ENCODE assay signal across 2 cellular contexts in the genomic region with DNA sequence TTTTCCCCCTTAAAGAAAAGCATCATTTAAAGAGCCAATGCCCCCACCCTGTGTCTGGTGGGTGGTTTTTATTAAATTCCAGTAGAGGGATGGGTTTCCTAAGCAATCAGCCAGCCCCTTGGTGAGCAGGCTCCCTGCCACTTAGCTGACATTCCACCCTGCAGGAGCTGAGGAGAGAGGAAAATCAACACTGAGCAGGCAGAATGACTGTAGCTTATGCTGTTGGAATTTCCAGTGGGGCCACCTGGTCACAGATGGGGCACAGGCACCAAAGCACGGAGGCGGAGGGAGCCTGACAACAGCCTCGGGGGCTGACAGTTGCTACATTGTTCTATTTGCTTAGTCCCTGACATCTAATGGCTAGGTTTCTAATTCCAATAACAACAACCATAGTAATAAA.
TF ChIP-seq lines count a peak whose summit lies in the region.

No MANE protein-coding gene starts in this region.

TF ChIP-seq in IMR-90, 13 proteins besides CTCF, POLR2A, EP300 and RAD21 (continued from another document):
- no peak for TF ChIP-seq SMC3 (IDR thresholded peaks at IDR 0.05; ENCODE audit: low read depth, low read length)
- TF ChIP-seq RFX5 (IDR thresholded peaks at IDR 0.05; ENCODE audit: low read depth, low read length): no peak
- no peak for TF ChIP-seq MAFK (IDR thresholded peaks at IDR 0.05; ENCODE audit: low read depth, low read length)
- no peak for TF ChIP-seq RCOR1 (IDR thresholded peaks at IDR 0.05; ENCODE audit: insufficient replicate concordance, low read length)
- TF ChIP-seq, protein P1, sequence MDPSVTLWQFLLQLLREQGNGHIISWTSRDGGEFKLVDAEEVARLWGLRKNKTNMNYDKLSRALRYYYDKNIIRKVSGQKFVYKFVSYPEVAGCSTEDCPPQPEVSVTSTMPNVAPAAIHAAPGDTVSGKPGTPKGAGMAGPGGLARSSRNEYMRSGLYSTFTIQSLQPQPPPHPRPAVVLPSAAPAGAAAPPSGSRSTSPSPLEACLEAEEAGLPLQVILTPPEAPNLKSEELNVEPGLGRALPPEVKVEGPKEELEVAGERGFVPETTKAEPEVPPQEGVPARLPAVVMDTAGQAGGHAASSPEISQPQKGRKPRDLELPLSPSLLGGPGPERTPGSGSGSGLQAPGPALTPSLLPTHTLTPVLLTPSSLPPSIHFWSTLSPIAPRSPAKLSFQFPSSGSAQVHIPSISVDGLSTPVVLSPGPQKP (IDR thresholded peaks at IDR 0.05; ENCODE audit: borderline replicate concordance, low read depth, low read length): no peak
- TF ChIP-seq, protein P2, sequence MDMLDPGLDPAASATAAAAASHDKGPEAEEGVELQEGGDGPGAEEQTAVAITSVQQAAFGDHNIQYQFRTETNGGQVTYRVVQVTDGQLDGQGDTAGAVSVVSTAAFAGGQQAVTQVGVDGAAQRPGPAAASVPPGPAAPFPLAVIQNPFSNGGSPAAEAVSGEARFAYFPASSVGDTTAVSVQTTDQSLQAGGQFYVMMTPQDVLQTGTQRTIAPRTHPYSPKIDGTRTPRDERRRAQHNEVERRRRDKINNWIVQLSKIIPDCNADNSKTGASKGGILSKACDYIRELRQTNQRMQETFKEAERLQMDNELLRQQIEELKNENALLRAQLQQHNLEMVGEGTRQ (IDR thresholded peaks at IDR 0.05; ENCODE audit: low read depth, low read length): no peak
- TF ChIP-seq NFE2L2 (IDR thresholded peaks at IDR 0.05; ENCODE audit: low read depth, low read length): no peak
- TF ChIP-seq MAZ (IDR thresholded peaks at IDR 0.05; ENCODE audit: borderline replicate concordance, low read depth, low read length): no peak

TF ChIP-seq in SK-N-SH treated with all-trans-retinoic acid at 6 μM for 48 hours, 23 proteins besides CTCF, POLR2A, EP300 and RAD21 (continued from another document):
- TF ChIP-seq, protein P3, sequence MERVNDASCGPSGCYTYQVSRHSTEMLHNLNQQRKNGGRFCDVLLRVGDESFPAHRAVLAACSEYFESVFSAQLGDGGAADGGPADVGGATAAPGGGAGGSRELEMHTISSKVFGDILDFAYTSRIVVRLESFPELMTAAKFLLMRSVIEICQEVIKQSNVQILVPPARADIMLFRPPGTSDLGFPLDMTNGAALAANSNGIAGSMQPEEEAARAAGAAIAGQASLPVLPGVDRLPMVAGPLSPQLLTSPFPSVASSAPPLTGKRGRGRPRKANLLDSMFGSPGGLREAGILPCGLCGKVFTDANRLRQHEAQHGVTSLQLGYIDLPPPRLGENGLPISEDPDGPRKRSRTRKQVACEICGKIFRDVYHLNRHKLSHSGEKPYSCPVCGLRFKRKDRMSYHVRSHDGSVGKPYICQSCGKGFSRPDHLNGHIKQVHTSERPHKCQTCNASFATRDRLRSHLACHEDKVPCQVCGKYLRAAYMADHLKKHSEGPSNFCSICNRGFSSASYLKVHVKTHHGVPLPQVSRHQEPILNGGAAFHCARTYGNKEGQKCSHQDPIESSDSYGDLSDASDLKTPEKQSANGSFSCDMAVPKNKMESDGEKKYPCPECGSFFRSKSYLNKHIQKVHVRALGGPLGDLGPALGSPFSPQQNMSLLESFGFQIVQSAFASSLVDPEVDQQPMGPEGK (CRISPR knock-in tag; IDR thresholded peaks at IDR 0.05; ENCODE audit: borderline replicate concordance): no peak; the same call in 1 of the 2 replicates
- TF ChIP-seq RARB (CRISPR knock-in tag; IDR thresholded peaks at IDR 0.05) (no peak), ZNF8 (CRISPR knock-in tag; IDR thresholded peaks at IDR 0.05) (no peak), ZFP3 (CRISPR knock-in tag; IDR thresholded peaks at IDR 0.05) (no peak), TOX (CRISPR knock-in tag; IDR thresholded peaks at IDR 0.05; ENCODE audit: borderline replicate concordance) (no peak), TCF4 (CRISPR knock-in tag; IDR thresholded peaks at IDR 0.05; ENCODE audit: borderline replicate concordance) (no peak), GLIS3 (CRISPR knock-in tag; IDR thresholded peaks at IDR 0.05) (no peak), PPARA (CRISPR knock-in tag; IDR thresholded peaks at IDR 0.05; ENCODE audit: borderline replicate concordance) (no peak), ZFP30 (CRISPR knock-in tag; IDR thresholded peaks at IDR 0.05) (no peak), SNAI2 (CRISPR knock-in tag; IDR thresholded peaks at IDR 0.05) (no peak), ZNF70 (CRISPR knock-in tag; IDR thresholded peaks at IDR 0.05) (no peak)
- TF ChIP-seq, protein P4, sequence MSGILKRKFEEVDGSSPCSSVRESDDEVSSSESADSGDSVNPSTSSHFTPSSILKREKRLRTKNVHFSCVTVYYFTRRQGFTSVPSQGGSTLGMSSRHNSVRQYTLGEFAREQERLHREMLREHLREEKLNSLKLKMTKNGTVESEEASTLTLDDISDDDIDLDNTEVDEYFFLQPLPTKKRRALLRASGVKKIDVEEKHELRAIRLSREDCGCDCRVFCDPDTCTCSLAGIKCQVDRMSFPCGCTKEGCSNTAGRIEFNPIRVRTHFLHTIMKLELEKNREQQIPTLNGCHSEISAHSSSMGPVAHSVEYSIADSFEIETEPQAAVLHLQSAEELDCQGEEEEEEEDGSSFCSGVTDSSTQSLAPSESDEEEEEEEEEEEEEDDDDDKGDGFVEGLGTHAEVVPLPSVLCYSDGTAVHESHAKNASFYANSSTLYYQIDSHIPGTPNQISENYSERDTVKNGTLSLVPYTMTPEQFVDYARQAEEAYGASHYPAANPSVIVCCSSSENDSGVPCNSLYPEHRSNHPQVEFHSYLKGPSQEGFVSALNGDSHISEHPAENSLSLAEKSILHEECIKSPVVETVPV (CRISPR knock-in tag; IDR thresholded peaks at IDR 0.05): no peak
- TF ChIP-seq, protein P5, sequence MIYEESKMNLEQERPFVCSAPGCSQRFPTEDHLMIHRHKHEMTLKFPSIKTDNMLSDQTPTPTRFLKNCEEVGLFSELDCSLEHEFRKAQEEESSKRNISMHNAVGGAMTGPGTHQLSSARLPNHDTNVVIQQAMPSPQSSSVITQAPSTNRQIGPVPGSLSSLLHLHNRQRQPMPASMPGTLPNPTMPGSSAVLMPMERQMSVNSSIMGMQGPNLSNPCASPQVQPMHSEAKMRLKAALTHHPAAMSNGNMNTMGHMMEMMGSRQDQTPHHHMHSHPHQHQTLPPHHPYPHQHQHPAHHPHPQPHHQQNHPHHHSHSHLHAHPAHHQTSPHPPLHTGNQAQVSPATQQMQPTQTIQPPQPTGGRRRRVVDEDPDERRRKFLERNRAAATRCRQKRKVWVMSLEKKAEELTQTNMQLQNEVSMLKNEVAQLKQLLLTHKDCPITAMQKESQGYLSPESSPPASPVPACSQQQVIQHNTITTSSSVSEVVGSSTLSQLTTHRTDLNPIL (CRISPR knock-in tag; IDR thresholded peaks at IDR 0.05; ENCODE audit: low read depth): no peak
- TF ChIP-seq, protein P6, sequence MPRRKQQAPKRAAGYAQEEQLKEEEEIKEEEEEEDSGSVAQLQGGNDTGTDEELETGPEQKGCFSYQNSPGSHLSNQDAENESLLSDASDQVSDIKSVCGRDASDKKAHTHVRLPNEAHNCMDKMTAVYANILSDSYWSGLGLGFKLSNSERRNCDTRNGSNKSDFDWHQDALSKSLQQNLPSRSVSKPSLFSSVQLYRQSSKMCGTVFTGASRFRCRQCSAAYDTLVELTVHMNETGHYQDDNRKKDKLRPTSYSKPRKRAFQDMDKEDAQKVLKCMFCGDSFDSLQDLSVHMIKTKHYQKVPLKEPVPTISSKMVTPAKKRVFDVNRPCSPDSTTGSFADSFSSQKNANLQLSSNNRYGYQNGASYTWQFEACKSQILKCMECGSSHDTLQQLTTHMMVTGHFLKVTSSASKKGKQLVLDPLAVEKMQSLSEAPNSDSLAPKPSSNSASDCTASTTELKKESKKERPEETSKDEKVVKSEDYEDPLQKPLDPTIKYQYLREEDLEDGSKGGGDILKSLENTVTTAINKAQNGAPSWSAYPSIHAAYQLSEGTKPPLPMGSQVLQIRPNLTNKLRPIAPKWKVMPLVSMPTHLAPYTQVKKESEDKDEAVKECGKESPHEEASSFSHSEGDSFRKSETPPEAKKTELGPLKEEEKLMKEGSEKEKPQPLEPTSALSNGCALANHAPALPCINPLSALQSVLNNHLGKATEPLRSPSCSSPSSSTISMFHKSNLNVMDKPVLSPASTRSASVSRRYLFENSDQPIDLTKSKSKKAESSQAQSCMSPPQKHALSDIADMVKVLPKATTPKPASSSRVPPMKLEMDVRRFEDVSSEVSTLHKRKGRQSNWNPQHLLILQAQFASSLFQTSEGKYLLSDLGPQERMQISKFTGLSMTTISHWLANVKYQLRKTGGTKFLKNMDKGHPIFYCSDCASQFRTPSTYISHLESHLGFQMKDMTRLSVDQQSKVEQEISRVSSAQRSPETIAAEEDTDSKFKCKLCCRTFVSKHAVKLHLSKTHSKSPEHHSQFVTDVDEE (CRISPR knock-in tag; IDR thresholded peaks at IDR 0.05): no peak
